ENCODE assay signal across 1 cellular context in the genomic region with DNA sequence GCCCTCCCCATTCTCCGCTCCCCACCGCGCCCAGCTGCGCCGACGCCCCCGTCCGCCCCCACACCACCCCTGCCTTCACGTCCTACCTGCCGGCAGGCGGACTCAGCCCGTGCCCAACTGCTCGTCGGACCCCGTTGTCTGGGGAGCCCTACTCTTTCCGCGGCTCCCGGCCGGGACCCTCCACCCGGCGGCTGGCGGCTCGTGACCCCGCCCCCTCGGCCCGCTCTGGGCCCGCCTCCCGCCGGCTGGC.
TF ChIP-seq lines count a peak whose summit lies in the region.

Gene SERAC1 (minus strand): TSS at position 209 of the 250 bp plus-strand sequence. CDS start 9,899 bp downstream, outside the sequence.

TF ChIP-seq in WTC11, 78 proteins besides CTCF, POLR2A, EP300 and RAD21 (continued from another document):
- TF ChIP-seq, protein P1, sequence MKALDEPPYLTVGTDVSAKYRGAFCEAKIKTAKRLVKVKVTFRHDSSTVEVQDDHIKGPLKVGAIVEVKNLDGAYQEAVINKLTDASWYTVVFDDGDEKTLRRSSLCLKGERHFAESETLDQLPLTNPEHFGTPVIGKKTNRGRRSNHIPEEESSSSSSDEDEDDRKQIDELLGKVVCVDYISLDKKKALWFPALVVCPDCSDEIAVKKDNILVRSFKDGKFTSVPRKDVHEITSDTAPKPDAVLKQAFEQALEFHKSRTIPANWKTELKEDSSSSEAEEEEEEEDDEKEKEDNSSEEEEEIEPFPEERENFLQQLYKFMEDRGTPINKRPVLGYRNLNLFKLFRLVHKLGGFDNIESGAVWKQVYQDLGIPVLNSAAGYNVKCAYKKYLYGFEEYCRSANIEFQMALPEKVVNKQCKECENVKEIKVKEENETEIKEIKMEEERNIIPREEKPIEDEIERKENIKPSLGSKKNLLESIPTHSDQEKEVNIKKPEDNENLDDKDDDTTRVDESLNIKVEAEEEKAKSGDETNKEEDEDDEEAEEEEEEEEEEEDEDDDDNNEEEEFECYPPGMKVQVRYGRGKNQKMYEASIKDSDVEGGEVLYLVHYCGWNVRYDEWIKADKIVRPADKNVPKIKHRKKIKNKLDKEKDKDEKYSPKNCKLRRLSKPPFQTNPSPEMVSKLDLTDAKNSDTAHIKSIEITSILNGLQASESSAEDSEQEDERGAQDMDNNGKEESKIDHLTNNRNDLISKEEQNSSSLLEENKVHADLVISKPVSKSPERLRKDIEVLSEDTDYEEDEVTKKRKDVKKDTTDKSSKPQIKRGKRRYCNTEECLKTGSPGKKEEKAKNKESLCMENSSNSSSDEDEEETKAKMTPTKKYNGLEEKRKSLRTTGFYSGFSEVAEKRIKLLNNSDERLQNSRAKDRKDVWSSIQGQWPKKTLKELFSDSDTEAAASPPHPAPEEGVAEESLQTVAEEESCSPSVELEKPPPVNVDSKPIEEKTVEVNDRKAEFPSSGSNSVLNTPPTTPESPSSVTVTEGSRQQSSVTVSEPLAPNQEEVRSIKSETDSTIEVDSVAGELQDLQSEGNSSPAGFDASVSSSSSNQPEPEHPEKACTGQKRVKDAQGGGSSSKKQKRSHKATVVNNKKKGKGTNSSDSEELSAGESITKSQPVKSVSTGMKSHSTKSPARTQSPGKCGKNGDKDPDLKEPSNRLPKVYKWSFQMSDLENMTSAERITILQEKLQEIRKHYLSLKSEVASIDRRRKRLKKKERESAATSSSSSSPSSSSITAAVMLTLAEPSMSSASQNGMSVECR (CRISPR knock-in tag; IDR thresholded peaks at IDR 0.05; ENCODE audit: borderline replicate concordance), result no peak
- TF ChIP-seq SMAD4 (CRISPR knock-in tag; IDR thresholded peaks at IDR 0.05), result no peak
- TF ChIP-seq, protein P2, sequence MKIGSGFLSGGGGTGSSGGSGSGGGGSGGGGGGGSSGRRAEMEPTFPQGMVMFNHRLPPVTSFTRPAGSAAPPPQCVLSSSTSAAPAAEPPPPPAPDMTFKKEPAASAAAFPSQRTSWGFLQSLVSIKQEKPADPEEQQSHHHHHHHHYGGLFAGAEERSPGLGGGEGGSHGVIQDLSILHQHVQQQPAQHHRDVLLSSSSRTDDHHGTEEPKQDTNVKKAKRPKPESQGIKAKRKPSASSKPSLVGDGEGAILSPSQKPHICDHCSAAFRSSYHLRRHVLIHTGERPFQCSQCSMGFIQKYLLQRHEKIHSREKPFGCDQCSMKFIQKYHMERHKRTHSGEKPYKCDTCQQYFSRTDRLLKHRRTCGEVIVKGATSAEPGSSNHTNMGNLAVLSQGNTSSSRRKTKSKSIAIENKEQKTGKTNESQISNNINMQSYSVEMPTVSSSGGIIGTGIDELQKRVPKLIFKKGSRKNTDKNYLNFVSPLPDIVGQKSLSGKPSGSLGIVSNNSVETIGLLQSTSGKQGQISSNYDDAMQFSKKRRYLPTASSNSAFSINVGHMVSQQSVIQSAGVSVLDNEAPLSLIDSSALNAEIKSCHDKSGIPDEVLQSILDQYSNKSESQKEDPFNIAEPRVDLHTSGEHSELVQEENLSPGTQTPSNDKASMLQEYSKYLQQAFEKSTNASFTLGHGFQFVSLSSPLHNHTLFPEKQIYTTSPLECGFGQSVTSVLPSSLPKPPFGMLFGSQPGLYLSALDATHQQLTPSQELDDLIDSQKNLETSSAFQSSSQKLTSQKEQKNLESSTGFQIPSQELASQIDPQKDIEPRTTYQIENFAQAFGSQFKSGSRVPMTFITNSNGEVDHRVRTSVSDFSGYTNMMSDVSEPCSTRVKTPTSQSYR (CRISPR knock-in tag; IDR thresholded peaks at IDR 0.05), result no peak
- no peak for TF ChIP-seq NR2C2 (CRISPR knock-in tag; IDR thresholded peaks at IDR 0.05)
- peak; percentile 62; the same call in 1 of the 2 replicates for TF ChIP-seq USF1 (CRISPR knock-in tag; IDR thresholded peaks at IDR 0.05)
- TF ChIP-seq GTF2I (CRISPR knock-in tag; conservative IDR thresholded peaks at IDR 0.05), result no peak
- TF ChIP-seq KAT7 (CRISPR knock-in tag; IDR thresholded peaks at IDR 0.05; ENCODE audit: borderline replicate concordance), result no peak; the same call in 1 of the 2 replicates
- 0 out of 2 replicates have a peak, but pooled peaks have one; percentile 39 for TF ChIP-seq ESRRA (CRISPR knock-in tag; IDR thresholded peaks at IDR 0.05; ENCODE audit: borderline replicate concordance)
- peak; percentile 81 for TF ChIP-seq USF2 (CRISPR knock-in tag; IDR thresholded peaks at IDR 0.05)
- no peak for TF ChIP-seq ZNF671 (CRISPR knock-in tag; IDR thresholded peaks at IDR 0.05)
- no peak for TF ChIP-seq ZNF425 (CRISPR knock-in tag; conservative IDR thresholded peaks at IDR 0.05)
- TF ChIP-seq IRF2 (CRISPR knock-in tag; IDR thresholded peaks at IDR 0.05; ENCODE audit: borderline replicate concordance, low read depth), result no peak
- TF ChIP-seq NFE2L1 (CRISPR knock-in tag; IDR thresholded peaks at IDR 0.05), result no peak
